10 cellular contexts compared by ENCODE assay signal in genomic region chr1:223137402-223138100, GRCh38.
A peak's percentile ranks its signal among the peaks of the same experiment; 100 is the strongest.
DNase-seq lines count a peak whose midpoint lies in the region; ATAC-seq lines count a peak whose summit lies in the region.
"Had no signal": no experiment of that assay in that cellular context is flagged by ENCODE, and none has a peak within 500 bp of the region (broad histone marks: within the 10 kb centered on the region; RNA-seq: fewer than 3 reads in every experiment).

No MANE protein-coding gene starts in this region.

- ATAC-seq in activated CD4-positive, CD25-positive, alpha-beta regulatory T cell treated with anti-CD3 and anti-CD28 coated beads, Interleukin-2, amount 50 U/mL, for 24 hours: no peak
- no peak for ATAC-seq in HG02678 (IDR thresholded peaks at IDR 0.05; ENCODE audit: unreplicated experiment)
- ATAC-seq: naive thymus-derived CD8-positive, alpha-beta T cell had no signal

- in situ Hi-C loops in T47D (cut with HindIII; ENCODE audit: low pct_unique_long_range_greater_than_20kb, low sequenced_read_pairs): no loop called here

- DNase-seq in HuH-7 (ENCODE audit: low spot score) (peak; percentile 74), T47D (ENCODE audit: low read depth in 1 of 2, low spot score in 1 of 2) (peak; percentile 30 to 83), iris pigment epithelial cell (ENCODE audit: low read depth) (peak; percentile 73), stromal cell of bone marrow (ENCODE audit: low read depth) (peak; percentile 77), middle frontal gyrus (ENCODE audit: extremely low spot score, low spot score) (no peak)
- no peak for DNase-seq in activated CD4-positive, CD25-positive, alpha-beta regulatory T cell treated with anti-CD3 and anti-CD28 coated beads, Interleukin-2, amount 50 U/mL, for 72 hours
- DNase-seq: naive thymus-derived CD8-positive, alpha-beta T cell; NCI-H1092 treated with DMSO at 0.1 percent for 48 hours had no signal

Comparison
In these comparisons a context has a peak if more than half of its experiments do, and no peak if none do; other contexts are left out.
1. DNase-seq: peak in HuH-7 (single experiment), T47D (2 of 2), iris pigment epithelial cell (single experiment) and stromal cell of bone marrow (single experiment); none in activated CD4-positive, CD25-positive, alpha-beta regulatory T cell treated with anti-CD3 and anti-CD28 coated beads, Interleukin-2, amount 50 U/mL, for 72 hours (single experiment) and middle frontal gyrus (single experiment).